ENCODE assay signal across 8 cellular contexts in genomic region chr5:90783460-90784333, GRCh38.
DNase-seq lines count a peak whose midpoint lies in the region; ATAC-seq and TF ChIP-seq lines count a peak whose summit lies in the region.

No MANE protein-coding gene starts in this region.

- CTCF ChIA-PET in HCT116 (lab: Charles Lee): interaction anchor here (0.7 to 2.4 kb wide), 14 partner anchors 9 to 636 kb away, joined by 3 to 21 read pairs (median 4); no protein-coding TSS in a partner anchor

- TF ChIP-seq POLR2A in HCT116 (IDR thresholded peaks at IDR 0.05; ENCODE audit: borderline replicate concordance, extremely low read depth, insufficient read depth, insufficient read length): no peak

- intact Hi-C loops in HCT116 (cut with micrococcal nuclease) (loop anchor here (1.0 kb wide), 3 partner anchors 74 to 344 kb away; no protein-coding TSS in a partner anchor), heart right ventricle (cut with DNase I) (loop anchor here in 8 of 10 donors (1.0 to 10.0 kb wide), 6 partner anchors 71 to 349 kb away; no protein-coding TSS in a partner anchor)

- H3K27me3 ChIP-seq in HCT116 (ENCODE audit: insufficient read depth, low read length) (no peaks in the 10 kb centered on the region), MM.1S (replicated peaks; ENCODE audit: insufficient read depth, low read length) (no peaks in the 10 kb centered on the region), heart right ventricle (peaks cover 0 to 3% (median 0%) of the 10 kb centered on the region in 7 donors)

- peak; percentile 86 for TF ChIP-seq CTCF in GM12872 (IDR thresholded peaks at IDR 0.05; ENCODE audit: insufficient read depth, low read depth, low read length)
- peak; percentile 74 to 95 (median 79) for TF ChIP-seq CTCF in HCT116 (IDR thresholded peaks at IDR 0.05 in 2 of 3, conservative IDR thresholded peaks at IDR 0.05 in 1 of 3; ENCODE audit: borderline replicate concordance in 1 of 3, insufficient read depth in 1 of 3, low read depth in 2 of 3, low read length in 2 of 3)
- peak; percentile 92 for TF ChIP-seq CTCF in MM.1S (IDR thresholded peaks at IDR 0.05; ENCODE audit: low read length)
- peak; percentile 79 to 94 (median 91) for TF ChIP-seq CTCF in heart right ventricle (IDR thresholded peaks at IDR 0.05)

- H3K9me3 ChIP-seq in HCT116 (ENCODE audit: control insufficient read depth in 1 of 2, insufficient read depth in 1 of 2, low read depth in 1 of 2, low read length in 2 of 2) (no peaks in the 10 kb centered on the region), MM.1S (replicated peaks; ENCODE audit: insufficient read depth, low read length) (no peaks in the 10 kb centered on the region), heart right ventricle (no peaks in the 10 kb centered on the region)

- H3K4me3 ChIP-seq in HCT116 (replicated peaks in 1 of 2; ENCODE audit: low read depth in 1 of 2, low read length in 2 of 2) (no peak overlapping the region), MM.1S (ENCODE audit: low read length) (no peak overlapping the region), heart right ventricle (no peak overlapping the region)

- H3K9me3 Mint-ChIP-seq in activated naive CD8-positive, alpha-beta T cell treated with anti-CD3 and anti-CD28 coated beads for 36 hours: no peaks in the 10 kb centered on the region

- H3K4me2 ChIP-seq in HCT116 (ENCODE audit: low read length) (no peak overlapping the region), MM.1S (ENCODE audit: low read depth, low read length) (no peak overlapping the region)

- H4K20me1 ChIP-seq in HCT116 (ENCODE audit: insufficient read depth) (no peaks in the 10 kb centered on the region; the same call in 1 of the 2 replicates), MM.1S (ENCODE audit: insufficient read depth, low read length) (no peaks in the 10 kb centered on the region)

- POLR2A ChIA-PET in HCT116 (lab: Charles Lee): no interaction called here

- H2AFZ ChIP-seq in HCT116 (ENCODE audit: low read depth, low read length, poor library complexity, severe bottlenecking) (no peak overlapping the region), MM.1S (ENCODE audit: low read length) (no peak overlapping the region)

- 24 to 26% methylated on average over 4 of the region's 4 CpGs for WGBS in heart right ventricle, 2 donors

- no TSS peak for BruUV-seq in HCT116 (replicated peaks; lab: Mats Ljungman, UMichigan)

- H3K9ac ChIP-seq in HCT116 (ENCODE audit: low read length) (no peak overlapping the region), MM.1S (ENCODE audit: low read length) (no peak overlapping the region)

- peaks cover 18% of the 10 kb centered on the region for H3K27me3 Mint-ChIP-seq in activated naive CD8-positive, alpha-beta T cell treated with anti-CD3 and anti-CD28 coated beads for 36 hours

- no peak overlapping the region for H3K27ac ChIP-seq in HCT116 (ENCODE audit: low read depth, low read length)
- H3K27ac ChIP-seq in MM.1S (ENCODE audit: low read length): no peak overlapping the region
- H3K27ac ChIP-seq in heart right ventricle: no peak overlapping the region

- H3K4me1 Mint-ChIP-seq in activated naive CD8-positive, alpha-beta T cell treated with anti-CD3 and anti-CD28 coated beads for 36 hours: no peaks in the 10 kb centered on the region

- no peaks in the 10 kb centered on the region for H3K36me3 Mint-ChIP-seq in activated naive CD8-positive, alpha-beta T cell treated with anti-CD3 and anti-CD28 coated beads for 36 hours

- H3K27ac Mint-ChIP-seq in activated naive CD8-positive, alpha-beta T cell treated with anti-CD3 and anti-CD28 coated beads for 36 hours: no peak overlapping the region

- ATAC-seq in HCT116 (peak; percentile 90), heart right ventricle (peak in 4 of 8 donors; percentile 62 to 73 (median 69)), GM21447 (IDR thresholded peaks at IDR 0.05; ENCODE audit: unreplicated experiment) (no peak)

- H3K79me2 ChIP-seq in HCT116 (ENCODE audit: insufficient read depth, low read length) (no peaks in the 10 kb centered on the region), MM.1S (ENCODE audit: low read length) (no peaks in the 10 kb centered on the region)

- H3K9me2 ChIP-seq in HCT116 (ENCODE audit: insufficient read depth) (no peaks in the 10 kb centered on the region), MM.1S (replicated peaks; ENCODE audit: insufficient read depth, low read length) (no peaks in the 10 kb centered on the region)

- H3F3A ChIP-seq in MM.1S (ENCODE audit: insufficient read depth, low read length): no peaks in the 10 kb centered on the region

- H3K4me1 ChIP-seq in HCT116 (ENCODE audit: control insufficient read depth in 1 of 2, insufficient read depth in 2 of 2, low read length in 2 of 2) (no peaks in the 10 kb centered on the region), MM.1S (ENCODE audit: low read length) (no peaks in the 10 kb centered on the region), heart right ventricle (no peaks in the 10 kb centered on the region)

- H3K4me3 Mint-ChIP-seq in activated naive CD8-positive, alpha-beta T cell treated with anti-CD3 and anti-CD28 coated beads for 36 hours: no peak overlapping the region

- peak; percentile 93 for TF ChIP-seq RAD21 in HCT116 (IDR thresholded peaks at IDR 0.05; ENCODE audit: low read depth)

- H3K36me3 ChIP-seq in HCT116 (ENCODE audit: control insufficient read depth in 1 of 2, insufficient read depth in 2 of 2, low read length in 2 of 2) (no peaks in the 10 kb centered on the region), MM.1S (replicated peaks; ENCODE audit: insufficient read depth, low read length) (no peaks in the 10 kb centered on the region), heart right ventricle (no peaks in the 10 kb centered on the region)

- DNase-seq in HCT116 (ENCODE audit: low read depth, low spot score) (peak; percentile 48), MM.1S (peak; percentile 69), SKM-1 treated with dmso at 0.1 percent for 144 hours (lab: John Stamatoyannopoulos, UW; ENCODE audit: unreplicated experiment) (peak; percentile 57), heart right ventricle (peak; percentile 23 to 72), renal cortical epithelial cell (ENCODE audit: low read depth) (peak; percentile 54)
- peak; percentile 48 for DNase-seq in activated naive CD8-positive, alpha-beta T cell treated with anti-CD3 and anti-CD28 coated beads for 36 hours

- RAD21 ChIA-PET in HCT116 (lab: Charles Lee; ENCODE audit: low non-redundant PET in 1 of 2, low total read pairs in 2 of 2, uncharacterized antibody in 2 of 2, unreplicated experiment in 2 of 2): interaction anchor here in 1 of 2 experiments (1.0 kb wide), 1 partner anchor 74 kb away, joined by 4 read pairs; no protein-coding TSS in a partner anchor

TF ChIP-seq in HCT116, 20 proteins besides CTCF, POLR2A, EP300 and RAD21 (continues in another document):
- TF ChIP-seq TCF7L2 (IDR thresholded peaks at IDR 0.05; ENCODE audit: borderline replicate concordance, extremely low read depth, insufficient read depth, insufficient read length) (no peak), ELF1 (IDR thresholded peaks at IDR 0.05; ENCODE audit: borderline replicate concordance, low read depth) (no peak), SRF (IDR thresholded peaks at IDR 0.05; ENCODE audit: low read depth) (no peak), FOSL1 (IDR thresholded peaks at IDR 0.05; ENCODE audit: low read depth) (no peak), YY1 (IDR thresholded peaks at IDR 0.05; ENCODE audit: extremely low read depth, insufficient replicate concordance, low read depth, low read length) (no peak), ZFX (IDR thresholded peaks at IDR 0.05) (no peak), CBX3 (IDR thresholded peaks at IDR 0.05; ENCODE audit: low read depth) (no peak), EZH2 (IDR thresholded peaks at IDR 0.05) (no peak), REST (IDR thresholded peaks at IDR 0.05; ENCODE audit: low read depth) (no peak), CEBPB (IDR thresholded peaks at IDR 0.05; ENCODE audit: low read depth) (no peak), POLR2AphosphoS5 (IDR thresholded peaks at IDR 0.05; ENCODE audit: low read depth, low read length) (no peak)
- TF ChIP-seq, protein P1, sequence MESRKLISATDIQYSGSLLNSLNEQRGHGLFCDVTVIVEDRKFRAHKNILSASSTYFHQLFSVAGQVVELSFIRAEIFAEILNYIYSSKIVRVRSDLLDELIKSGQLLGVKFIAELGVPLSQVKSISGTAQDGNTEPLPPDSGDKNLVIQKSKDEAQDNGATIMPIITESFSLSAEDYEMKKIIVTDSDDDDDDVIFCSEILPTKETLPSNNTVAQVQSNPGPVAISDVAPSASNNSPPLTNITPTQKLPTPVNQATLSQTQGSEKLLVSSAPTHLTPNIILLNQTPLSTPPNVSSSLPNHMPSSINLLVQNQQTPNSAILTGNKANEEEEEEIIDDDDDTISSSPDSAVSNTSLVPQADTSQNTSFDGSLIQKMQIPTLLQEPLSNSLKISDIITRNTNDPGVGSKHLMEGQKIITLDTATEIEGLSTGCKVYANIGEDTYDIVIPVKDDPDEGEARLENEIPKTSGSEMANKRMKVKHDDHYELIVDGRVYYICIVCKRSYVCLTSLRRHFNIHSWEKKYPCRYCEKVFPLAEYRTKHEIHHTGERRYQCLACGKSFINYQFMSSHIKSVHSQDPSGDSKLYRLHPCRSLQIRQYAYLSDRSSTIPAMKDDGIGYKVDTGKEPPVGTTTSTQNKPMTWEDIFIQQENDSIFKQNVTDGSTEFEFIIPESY (IDR thresholded peaks at IDR 0.05; ENCODE audit: extremely low read depth, insufficient replicate concordance, low read length): no peak
